Comparison of ENCODE assay signal across 1 cellular context in the genomic region with DNA sequence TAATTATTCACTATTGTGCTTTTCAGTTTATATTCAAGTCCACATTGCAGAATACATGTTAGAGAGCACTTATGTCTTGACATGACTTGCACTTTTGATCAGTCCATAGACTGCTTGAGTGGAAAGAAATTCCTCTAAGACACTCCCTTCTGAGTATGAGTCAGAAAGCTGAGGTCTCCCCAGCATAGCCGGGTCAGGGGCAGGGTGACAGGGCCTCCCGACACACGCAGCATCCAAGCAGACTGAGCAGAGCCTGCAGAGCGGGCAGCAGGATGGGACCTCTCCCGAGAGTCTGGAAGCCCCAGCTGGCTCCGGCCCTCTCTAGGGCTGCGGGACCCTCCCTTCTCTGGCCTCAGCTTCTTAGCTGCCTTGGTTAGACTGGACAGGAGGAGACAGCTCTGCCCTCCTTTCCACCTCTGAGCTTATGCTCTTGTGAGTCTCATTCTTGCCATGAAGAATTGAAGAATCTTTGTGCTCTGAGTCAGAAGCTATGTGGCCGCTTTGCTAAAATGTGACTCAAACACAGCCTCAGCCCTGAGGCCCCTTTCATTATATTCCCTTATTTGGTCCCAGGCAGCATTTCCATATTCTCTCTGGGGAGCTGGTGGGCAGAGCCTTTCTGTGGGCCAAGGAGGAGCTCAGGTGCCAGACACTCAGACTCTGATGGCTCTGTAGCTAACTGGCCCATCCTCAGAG.
TF ChIP-seq lines count a peak whose summit lies in the region.

No MANE protein-coding gene starts in this region.

TF ChIP-seq in K562, 482 proteins besides CTCF, POLR2A, EP300 and RAD21 (continued from another document and continues in another):
- TF ChIP-seq, protein P1, sequence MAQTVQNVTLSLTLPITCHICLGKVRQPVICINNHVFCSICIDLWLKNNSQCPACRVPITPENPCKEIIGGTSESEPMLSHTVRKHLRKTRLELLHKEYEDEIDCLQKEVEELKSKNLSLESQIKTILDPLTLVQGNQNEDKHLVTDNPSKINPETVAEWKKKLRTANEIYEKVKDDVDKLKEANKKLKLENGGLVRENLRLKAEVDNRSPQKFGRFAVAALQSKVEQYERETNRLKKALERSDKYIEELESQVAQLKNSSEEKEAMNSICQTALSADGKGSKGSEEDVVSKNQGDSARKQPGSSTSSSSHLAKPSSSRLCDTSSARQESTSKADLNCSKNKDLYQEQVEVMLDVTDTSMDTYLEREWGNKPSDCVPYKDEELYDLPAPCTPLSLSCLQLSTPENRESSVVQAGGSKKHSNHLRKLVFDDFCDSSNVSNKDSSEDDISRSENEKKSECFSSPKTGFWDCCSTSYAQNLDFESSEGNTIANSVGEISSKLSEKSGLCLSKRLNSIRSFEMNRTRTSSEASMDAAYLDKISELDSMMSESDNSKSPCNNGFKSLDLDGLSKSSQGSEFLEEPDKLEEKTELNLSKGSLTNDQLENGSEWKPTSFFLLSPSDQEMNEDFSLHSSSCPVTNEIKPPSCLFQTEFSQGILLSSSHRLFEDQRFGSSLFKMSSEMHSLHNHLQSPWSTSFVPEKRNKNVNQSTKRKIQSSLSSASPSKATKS (CRISPR knock-in tag; IDR thresholded peaks at IDR 0.05): no peak
- TF ChIP-seq, protein P2, sequence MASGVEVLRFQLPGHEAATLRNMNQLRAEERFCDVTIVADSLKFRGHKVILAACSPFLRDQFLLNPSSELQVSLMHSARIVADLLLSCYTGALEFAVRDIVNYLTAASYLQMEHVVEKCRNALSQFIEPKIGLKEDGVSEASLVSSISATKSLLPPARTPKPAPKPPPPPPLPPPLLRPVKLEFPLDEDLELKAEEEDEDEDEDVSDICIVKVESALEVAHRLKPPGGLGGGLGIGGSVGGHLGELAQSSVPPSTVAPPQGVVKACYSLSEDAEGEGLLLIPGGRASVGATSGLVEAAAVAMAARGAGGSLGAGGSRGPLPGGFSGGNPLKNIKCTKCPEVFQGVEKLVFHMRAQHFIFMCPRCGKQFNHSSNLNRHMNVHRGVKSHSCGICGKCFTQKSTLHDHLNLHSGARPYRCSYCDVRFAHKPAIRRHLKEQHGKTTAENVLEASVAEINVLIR (CRISPR knock-in tag; IDR thresholded peaks at IDR 0.05): no peak
- TF ChIP-seq, protein P3, sequence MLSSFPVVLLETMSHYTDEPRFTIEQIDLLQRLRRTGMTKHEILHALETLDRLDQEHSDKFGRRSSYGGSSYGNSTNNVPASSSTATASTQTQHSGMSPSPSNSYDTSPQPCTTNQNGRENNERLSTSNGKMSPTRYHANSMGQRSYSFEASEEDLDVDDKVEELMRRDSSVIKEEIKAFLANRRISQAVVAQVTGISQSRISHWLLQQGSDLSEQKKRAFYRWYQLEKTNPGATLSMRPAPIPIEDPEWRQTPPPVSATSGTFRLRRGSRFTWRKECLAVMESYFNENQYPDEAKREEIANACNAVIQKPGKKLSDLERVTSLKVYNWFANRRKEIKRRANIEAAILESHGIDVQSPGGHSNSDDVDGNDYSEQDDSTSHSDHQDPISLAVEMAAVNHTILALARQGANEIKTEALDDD (IDR thresholded peaks at IDR 0.05): no peak
- TF ChIP-seq, protein P4, sequence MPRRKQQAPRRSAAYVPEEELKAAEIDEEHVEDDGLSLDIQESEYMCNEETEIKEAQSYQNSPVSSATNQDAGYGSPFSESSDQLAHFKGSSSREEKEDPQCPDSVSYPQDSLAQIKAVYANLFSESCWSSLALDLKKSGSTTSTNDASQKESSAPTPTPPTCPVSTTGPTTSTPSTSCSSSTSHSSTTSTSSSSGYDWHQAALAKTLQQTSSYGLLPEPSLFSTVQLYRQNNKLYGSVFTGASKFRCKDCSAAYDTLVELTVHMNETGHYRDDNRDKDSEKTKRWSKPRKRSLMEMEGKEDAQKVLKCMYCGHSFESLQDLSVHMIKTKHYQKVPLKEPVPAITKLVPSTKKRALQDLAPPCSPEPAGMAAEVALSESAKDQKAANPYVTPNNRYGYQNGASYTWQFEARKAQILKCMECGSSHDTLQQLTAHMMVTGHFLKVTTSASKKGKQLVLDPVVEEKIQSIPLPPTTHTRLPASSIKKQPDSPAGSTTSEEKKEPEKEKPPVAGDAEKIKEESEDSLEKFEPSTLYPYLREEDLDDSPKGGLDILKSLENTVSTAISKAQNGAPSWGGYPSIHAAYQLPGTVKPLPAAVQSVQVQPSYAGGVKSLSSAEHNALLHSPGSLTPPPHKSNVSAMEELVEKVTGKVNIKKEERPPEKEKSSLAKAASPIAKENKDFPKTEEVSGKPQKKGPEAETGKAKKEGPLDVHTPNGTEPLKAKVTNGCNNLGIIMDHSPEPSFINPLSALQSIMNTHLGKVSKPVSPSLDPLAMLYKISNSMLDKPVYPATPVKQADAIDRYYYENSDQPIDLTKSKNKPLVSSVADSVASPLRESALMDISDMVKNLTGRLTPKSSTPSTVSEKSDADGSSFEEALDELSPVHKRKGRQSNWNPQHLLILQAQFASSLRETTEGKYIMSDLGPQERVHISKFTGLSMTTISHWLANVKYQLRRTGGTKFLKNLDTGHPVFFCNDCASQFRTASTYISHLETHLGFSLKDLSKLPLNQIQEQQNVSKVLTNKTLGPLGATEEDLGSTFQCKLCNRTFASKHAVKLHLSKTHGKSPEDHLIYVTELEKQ (CRISPR knock-in tag; IDR thresholded peaks at IDR 0.05): no peak
- TF ChIP-seq PRPF4 (IDR thresholded peaks at IDR 0.05; ENCODE audit: insufficient read depth, low read depth, low read length, poor library complexity, severe bottlenecking) (no peak), GATA2 (CRISPR knock-in tag; IDR thresholded peaks at IDR 0.05) (no peak), MAZ (CRISPR knock-in tag; conservative IDR thresholded peaks at IDR 0.05 in 1 of 2, IDR thresholded peaks at IDR 0.05 in 1 of 2) (0 out of 4 replicates have a peak, but pooled peaks of 1 of the 2 experiments have one; percentile 20), JUN (IDR thresholded peaks at IDR 0.05; ENCODE audit: borderline replicate concordance, low read depth, low read length) (peak; percentile 94), JUN (CRISPR knock-in tag; IDR thresholded peaks at IDR 0.05; ENCODE audit: borderline replicate concordance) (no peak), DDX20 (tag; IDR thresholded peaks at IDR 0.05; ENCODE audit: low read depth) (no peak), CTBP1 (IDR thresholded peaks at IDR 0.05; ENCODE audit: borderline replicate concordance) (0 out of 2 replicates have a peak, but pooled peaks have one; percentile 38), PYGO2 (tag; IDR thresholded peaks at IDR 0.05) (no peak), FOS (IDR thresholded peaks at IDR 0.05; ENCODE audit: extremely low read depth, insufficient read length) (peak; percentile 55), ASH1L (IDR thresholded peaks at IDR 0.05; ENCODE audit: borderline replicate concordance, low read depth, partially characterized antibody) (no peak), ESRRB (CRISPR knock-in tag; IDR thresholded peaks at IDR 0.05; ENCODE audit: borderline replicate concordance) (no peak), CEBPB (tag; IDR thresholded peaks at IDR 0.05) (no peak), HNRNPL (IDR thresholded peaks at IDR 0.05; ENCODE audit: low read depth, low read length) (no peak), HIVEP1 (CRISPR knock-in tag; IDR thresholded peaks at IDR 0.05) (no peak), BRD9 (IDR thresholded peaks at IDR 0.05; ENCODE audit: low read depth, partially characterized antibody) (peak; percentile 18), ZNF644 (tag; IDR thresholded peaks at IDR 0.05; ENCODE audit: low read depth) (no peak), NFRKB (IDR thresholded peaks at IDR 0.05; ENCODE audit: low read depth) (0 out of 2 replicates have a peak, but pooled peaks have one; percentile 5), MAFF (IDR thresholded peaks at IDR 0.05; ENCODE audit: low read length) (peak; percentile 92), TEAD4 (IDR thresholded peaks at IDR 0.05; ENCODE audit: low read length) (peak; percentile 59), TEAD4 (CRISPR knock-in tag; IDR thresholded peaks at IDR 0.05; ENCODE audit: borderline replicate concordance) (no peak), ESRRA (IDR thresholded peaks at IDR 0.05; ENCODE audit: borderline replicate concordance, low read depth) (no peak), JUND (IDR thresholded peaks at IDR 0.05; ENCODE audit: borderline replicate concordance, low read depth, low read length) (peak; percentile 95), JUND (tag; IDR thresholded peaks at IDR 0.05; ENCODE audit: borderline replicate concordance, low read depth, low read length) (peak; percentile 93; the same call in 2 of the 3 replicates), CREM (IDR thresholded peaks at IDR 0.05; ENCODE audit: low read depth) (peak; percentile 61; the same call in 1 of the 2 replicates), PRMT5 (CRISPR knock-in tag; IDR thresholded peaks at IDR 0.05) (no peak), ZNF717 (CRISPR knock-in tag; IDR thresholded peaks at IDR 0.05) (no peak), ZBTB17 (CRISPR knock-in tag; IDR thresholded peaks at IDR 0.05) (no peak), THRAP3 (IDR thresholded peaks at IDR 0.05; ENCODE audit: borderline replicate concordance) (no peak), TAL1 (IDR thresholded peaks at IDR 0.05) (no peak), RBBP5 (IDR thresholded peaks at IDR 0.05; ENCODE audit: borderline replicate concordance, insufficient read depth, low read length, poor library complexity, severe bottlenecking) (peak; percentile 78), KDM5B (IDR thresholded peaks at IDR 0.05; ENCODE audit: insufficient replicate concordance, low read depth, low read length) (peak; percentile 74), ZEB2 (IDR thresholded peaks at IDR 0.05) (no peak), ZFX (CRISPR knock-in tag; IDR thresholded peaks at IDR 0.05) (peak; percentile 67), CBX5 (IDR thresholded peaks at IDR 0.05; ENCODE audit: borderline replicate concordance, low read depth) (no peak)
- TF ChIP-seq, protein P5, sequence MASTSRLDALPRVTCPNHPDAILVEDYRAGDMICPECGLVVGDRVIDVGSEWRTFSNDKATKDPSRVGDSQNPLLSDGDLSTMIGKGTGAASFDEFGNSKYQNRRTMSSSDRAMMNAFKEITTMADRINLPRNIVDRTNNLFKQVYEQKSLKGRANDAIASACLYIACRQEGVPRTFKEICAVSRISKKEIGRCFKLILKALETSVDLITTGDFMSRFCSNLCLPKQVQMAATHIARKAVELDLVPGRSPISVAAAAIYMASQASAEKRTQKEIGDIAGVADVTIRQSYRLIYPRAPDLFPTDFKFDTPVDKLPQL (IDR thresholded peaks at IDR 0.05; ENCODE audit: extremely low read depth, insufficient read length): no peak
- TF ChIP-seq, protein P6, sequence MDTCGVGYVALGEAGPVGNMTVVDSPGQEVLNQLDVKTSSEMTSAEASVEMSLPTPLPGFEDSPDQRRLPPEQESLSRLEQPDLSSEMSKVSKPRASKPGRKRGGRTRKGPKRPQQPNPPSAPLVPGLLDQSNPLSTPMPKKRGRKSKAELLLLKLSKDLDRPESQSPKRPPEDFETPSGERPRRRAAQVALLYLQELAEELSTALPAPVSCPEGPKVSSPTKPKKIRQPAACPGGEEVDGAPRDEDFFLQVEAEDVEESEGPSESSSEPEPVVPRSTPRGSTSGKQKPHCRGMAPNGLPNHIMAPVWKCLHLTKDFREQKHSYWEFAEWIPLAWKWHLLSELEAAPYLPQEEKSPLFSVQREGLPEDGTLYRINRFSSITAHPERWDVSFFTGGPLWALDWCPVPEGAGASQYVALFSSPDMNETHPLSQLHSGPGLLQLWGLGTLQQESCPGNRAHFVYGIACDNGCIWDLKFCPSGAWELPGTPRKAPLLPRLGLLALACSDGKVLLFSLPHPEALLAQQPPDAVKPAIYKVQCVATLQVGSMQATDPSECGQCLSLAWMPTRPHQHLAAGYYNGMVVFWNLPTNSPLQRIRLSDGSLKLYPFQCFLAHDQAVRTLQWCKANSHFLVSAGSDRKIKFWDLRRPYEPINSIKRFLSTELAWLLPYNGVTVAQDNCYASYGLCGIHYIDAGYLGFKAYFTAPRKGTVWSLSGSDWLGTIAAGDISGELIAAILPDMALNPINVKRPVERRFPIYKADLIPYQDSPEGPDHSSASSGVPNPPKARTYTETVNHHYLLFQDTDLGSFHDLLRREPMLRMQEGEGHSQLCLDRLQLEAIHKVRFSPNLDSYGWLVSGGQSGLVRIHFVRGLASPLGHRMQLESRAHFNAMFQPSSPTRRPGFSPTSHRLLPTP (IDR thresholded peaks at IDR 0.05; ENCODE audit: borderline replicate concordance, extremely low read depth, insufficient read length): no peak
- TF ChIP-seq, protein P7, sequence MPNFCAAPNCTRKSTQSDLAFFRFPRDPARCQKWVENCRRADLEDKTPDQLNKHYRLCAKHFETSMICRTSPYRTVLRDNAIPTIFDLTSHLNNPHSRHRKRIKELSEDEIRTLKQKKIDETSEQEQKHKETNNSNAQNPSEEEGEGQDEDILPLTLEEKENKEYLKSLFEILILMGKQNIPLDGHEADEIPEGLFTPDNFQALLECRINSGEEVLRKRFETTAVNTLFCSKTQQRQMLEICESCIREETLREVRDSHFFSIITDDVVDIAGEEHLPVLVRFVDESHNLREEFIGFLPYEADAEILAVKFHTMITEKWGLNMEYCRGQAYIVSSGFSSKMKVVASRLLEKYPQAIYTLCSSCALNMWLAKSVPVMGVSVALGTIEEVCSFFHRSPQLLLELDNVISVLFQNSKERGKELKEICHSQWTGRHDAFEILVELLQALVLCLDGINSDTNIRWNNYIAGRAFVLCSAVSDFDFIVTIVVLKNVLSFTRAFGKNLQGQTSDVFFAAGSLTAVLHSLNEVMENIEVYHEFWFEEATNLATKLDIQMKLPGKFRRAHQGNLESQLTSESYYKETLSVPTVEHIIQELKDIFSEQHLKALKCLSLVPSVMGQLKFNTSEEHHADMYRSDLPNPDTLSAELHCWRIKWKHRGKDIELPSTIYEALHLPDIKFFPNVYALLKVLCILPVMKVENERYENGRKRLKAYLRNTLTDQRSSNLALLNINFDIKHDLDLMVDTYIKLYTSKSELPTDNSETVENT (CRISPR knock-in tag; IDR thresholded peaks at IDR 0.05): no peak
- TF ChIP-seq, protein P8, sequence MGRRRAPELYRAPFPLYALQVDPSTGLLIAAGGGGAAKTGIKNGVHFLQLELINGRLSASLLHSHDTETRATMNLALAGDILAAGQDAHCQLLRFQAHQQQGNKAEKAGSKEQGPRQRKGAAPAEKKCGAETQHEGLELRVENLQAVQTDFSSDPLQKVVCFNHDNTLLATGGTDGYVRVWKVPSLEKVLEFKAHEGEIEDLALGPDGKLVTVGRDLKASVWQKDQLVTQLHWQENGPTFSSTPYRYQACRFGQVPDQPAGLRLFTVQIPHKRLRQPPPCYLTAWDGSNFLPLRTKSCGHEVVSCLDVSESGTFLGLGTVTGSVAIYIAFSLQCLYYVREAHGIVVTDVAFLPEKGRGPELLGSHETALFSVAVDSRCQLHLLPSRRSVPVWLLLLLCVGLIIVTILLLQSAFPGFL (CRISPR knock-in tag; IDR thresholded peaks at IDR 0.05): no peak
